In the genomic region with DNA sequence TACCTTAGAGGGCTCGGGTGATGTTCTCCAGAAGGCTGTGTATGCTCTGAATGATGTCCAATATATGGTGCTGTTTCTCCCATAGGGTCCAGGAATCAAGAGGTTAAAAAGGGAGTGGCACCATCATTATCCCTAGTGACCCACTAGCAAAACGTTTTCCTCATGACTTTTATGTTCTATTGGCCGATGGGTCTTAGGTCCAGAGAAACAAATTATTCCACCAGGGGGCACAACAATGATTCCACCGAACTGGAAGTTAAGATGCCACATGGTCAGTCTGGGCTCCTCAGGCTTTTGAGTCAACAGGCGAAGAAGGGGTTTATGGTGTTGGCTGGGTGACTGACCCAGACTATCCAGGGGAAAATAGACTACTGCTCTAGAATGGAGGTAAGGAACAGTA, we compare ENCODE assay signal across 1 cellular context.
TF ChIP-seq lines count a peak whose summit lies in the region.

No MANE protein-coding gene starts in this region.

TF ChIP-seq in GM23338, 12 proteins besides CTCF, POLR2A, EP300 and RAD21 (continued from another document):
- TF ChIP-seq, protein P1, sequence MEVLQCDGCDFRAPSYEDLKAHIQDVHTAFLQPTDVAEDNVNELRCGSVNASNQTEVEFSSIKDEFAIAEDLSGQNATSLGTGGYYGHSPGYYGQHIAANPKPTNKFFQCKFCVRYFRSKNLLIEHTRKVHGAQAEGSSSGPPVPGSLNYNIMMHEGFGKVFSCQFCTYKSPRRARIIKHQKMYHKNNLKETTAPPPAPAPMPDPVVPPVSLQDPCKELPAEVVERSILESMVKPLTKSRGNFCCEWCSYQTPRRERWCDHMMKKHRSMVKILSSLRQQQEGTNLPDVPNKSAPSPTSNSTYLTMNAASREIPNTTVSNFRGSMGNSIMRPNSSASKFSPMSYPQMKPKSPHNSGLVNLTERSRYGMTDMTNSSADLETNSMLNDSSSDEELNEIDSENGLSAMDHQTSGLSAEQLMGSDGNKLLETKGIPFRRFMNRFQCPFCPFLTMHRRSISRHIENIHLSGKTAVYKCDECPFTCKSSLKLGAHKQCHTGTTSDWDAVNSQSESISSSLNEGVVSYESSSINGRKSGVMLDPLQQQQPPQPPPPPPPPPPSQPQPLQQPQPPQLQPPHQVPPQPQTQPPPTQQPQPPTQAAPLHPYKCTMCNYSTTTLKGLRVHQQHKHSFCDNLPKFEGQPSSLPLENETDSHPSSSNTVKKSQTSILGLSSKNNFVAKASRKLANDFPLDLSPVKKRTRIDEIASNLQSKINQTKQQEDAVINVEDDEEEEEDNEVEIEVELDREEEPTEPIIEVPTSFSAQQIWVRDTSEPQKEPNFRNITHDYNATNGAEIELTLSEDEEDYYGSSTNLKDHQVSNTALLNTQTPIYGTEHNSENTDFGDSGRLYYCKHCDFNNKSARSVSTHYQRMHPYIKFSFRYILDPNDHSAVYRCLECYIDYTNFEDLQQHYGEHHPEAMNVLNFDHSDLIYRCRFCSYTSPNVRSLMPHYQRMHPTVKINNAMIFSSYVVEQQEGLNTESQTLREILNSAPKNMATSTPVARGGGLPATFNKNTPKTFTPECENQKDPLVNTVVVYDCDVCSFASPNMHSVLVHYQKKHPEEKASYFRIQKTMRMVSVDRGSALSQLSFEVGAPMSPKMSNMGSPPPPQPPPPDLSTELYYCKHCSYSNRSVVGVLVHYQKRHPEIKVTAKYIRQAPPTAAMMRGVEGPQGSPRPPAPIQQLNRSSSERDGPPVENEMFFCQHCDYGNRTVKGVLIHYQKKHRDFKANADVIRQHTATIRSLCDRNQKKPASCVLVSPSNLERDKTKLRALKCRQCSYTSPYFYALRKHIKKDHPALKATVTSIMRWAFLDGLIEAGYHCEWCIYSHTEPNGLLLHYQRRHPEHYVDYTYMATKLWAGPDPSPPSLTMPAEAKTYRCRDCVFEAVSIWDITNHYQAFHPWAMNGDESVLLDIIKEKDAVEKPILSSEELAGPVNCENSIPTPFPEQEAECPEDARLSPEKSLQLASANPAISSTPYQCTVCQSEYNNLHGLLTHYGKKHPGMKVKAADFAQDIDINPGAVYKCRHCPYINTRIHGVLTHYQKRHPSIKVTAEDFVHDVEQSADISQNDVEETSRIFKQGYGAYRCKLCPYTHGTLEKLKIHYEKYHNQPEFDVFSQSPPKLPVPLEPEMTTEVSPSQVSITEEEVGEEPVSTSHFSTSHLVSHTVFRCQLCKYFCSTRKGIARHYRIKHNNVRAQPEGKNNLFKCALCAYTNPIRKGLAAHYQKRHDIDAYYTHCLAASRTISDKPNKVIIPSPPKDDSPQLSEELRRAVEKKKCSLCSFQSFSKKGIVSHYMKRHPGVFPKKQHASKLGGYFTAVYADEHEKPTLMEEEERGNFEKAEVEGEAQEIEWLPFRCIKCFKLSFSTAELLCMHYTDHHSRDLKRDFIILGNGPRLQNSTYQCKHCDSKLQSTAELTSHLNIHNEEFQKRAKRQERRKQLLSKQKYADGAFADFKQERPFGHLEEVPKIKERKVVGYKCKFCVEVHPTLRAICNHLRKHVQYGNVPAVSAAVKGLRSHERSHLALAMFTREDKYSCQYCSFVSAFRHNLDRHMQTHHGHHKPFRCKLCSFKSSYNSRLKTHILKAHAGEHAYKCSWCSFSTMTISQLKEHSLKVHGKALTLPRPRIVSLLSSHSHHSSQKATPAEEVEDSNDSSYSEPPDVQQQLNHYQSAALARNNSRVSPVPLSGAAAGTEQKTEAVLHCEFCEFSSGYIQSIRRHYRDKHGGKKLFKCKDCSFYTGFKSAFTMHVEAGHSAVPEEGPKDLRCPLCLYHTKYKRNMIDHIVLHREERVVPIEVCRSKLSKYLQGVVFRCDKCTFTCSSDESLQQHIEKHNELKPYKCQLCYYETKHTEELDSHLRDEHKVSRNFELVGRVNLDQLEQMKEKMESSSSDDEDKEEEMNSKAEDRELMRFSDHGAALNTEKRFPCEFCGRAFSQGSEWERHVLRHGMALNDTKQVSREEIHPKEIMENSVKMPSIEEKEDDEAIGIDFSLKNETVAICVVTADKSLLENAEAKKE (CRISPR knock-in tag; IDR thresholded peaks at IDR 0.05): no peak
- TF ChIP-seq STAT1 (IDR thresholded peaks at IDR 0.05; ENCODE audit: unreplicated experiment) (no peak), POLR2AphosphoS5 (IDR thresholded peaks at IDR 0.05; ENCODE audit: low read depth) (no peak), NANOG (IDR thresholded peaks at IDR 0.05; ENCODE audit: borderline replicate concordance) (no peak), ZNF114 (CRISPR knock-in tag; IDR thresholded peaks at IDR 0.05) (no peak), EZH2 (IDR thresholded peaks at IDR 0.05; ENCODE audit: low read depth, unreplicated experiment) (no peak), JUNB (IDR thresholded peaks at IDR 0.05; ENCODE audit: unreplicated experiment) (no peak), CREB1 (CRISPR knock-in tag; IDR thresholded peaks at IDR 0.05; ENCODE audit: low read depth) (no peak)
- TF ChIP-seq, protein P2, sequence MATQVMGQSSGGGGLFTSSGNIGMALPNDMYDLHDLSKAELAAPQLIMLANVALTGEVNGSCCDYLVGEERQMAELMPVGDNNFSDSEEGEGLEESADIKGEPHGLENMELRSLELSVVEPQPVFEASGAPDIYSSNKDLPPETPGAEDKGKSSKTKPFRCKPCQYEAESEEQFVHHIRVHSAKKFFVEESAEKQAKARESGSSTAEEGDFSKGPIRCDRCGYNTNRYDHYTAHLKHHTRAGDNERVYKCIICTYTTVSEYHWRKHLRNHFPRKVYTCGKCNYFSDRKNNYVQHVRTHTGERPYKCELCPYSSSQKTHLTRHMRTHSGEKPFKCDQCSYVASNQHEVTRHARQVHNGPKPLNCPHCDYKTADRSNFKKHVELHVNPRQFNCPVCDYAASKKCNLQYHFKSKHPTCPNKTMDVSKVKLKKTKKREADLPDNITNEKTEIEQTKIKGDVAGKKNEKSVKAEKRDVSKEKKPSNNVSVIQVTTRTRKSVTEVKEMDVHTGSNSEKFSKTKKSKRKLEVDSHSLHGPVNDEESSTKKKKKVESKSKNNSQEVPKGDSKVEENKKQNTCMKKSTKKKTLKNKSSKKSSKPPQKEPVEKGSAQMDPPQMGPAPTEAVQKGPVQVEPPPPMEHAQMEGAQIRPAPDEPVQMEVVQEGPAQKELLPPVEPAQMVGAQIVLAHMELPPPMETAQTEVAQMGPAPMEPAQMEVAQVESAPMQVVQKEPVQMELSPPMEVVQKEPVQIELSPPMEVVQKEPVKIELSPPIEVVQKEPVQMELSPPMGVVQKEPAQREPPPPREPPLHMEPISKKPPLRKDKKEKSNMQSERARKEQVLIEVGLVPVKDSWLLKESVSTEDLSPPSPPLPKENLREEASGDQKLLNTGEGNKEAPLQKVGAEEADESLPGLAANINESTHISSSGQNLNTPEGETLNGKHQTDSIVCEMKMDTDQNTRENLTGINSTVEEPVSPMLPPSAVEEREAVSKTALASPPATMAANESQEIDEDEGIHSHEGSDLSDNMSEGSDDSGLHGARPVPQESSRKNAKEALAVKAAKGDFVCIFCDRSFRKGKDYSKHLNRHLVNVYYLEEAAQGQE (IDR thresholded peaks at IDR 0.05; ENCODE audit: unreplicated experiment): no peak
- TF ChIP-seq, protein P3, sequence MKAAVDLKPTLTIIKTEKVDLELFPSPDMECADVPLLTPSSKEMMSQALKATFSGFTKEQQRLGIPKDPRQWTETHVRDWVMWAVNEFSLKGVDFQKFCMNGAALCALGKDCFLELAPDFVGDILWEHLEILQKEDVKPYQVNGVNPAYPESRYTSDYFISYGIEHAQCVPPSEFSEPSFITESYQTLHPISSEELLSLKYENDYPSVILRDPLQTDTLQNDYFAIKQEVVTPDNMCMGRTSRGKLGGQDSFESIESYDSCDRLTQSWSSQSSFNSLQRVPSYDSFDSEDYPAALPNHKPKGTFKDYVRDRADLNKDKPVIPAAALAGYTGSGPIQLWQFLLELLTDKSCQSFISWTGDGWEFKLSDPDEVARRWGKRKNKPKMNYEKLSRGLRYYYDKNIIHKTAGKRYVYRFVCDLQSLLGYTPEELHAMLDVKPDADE (IDR thresholded peaks at IDR 0.05): no peak
TF ChIP-seq in GM23338: peak in this region for 0.
